9 cellular contexts compared by ENCODE assay signal in the genomic region with DNA sequence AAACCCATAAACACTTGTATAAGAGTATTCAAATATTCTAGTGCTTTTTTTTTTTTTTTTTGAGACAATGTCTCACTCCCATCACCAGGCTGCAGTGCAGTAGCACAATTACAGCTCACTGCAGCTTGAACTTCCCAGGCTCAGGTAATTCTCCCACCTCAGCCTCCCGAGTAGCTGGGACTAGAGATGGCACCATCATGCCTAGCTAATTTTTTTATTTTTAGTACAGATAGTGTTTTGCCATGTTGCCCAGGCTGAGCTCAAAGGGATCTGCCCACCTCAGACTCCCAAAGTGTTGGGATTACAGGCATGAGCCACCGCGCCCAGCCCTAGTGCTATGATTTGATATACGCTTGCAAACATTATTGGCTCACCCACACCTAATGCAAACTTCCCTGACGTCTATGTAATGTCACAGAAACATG. TPM values are rescaled to one million over a fixed set of nuclear protein-coding genes. Genes with fewer than 3 reads are reported as not detected.
A peak's percentile ranks its signal among the peaks of the same experiment; 100 is the strongest.
DNase-seq lines count a peak whose midpoint lies in the region; ATAC-seq, FAIRE-seq and TF ChIP-seq lines count a peak whose summit lies in the region.
"Had no signal": no experiment of that assay in that cellular context is flagged by ENCODE, and none has a peak within 500 bp of the region (broad histone marks: within the 10 kb centered on the region; RNA-seq: fewer than 3 reads in every experiment).

No MANE protein-coding gene starts in this region.

- WGBS in suprapubic skin, result 51% methylated on average over 5 of the region's 5 CpGs

- no peaks in the 10 kb centered on the region for H3K27me3 ChIP-seq in suprapubic skin

- no peak for TF ChIP-seq EP300 in suprapubic skin (IDR thresholded peaks at IDR 0.05)

- no peak overlapping the region for H3K4me3 ChIP-seq in suprapubic skin

- FAIRE-seq in G401.6 (lab: Jason Lieb, UNC), result peak; percentile 41
- FAIRE-seq in GM12891 (lab: Jason Lieb, UNC), result no peak

- H3K36me3 ChIP-seq in suprapubic skin, result peaks cover 23% of the 10 kb centered on the region

- TF ChIP-seq POLR2A in GM12891 (IDR thresholded peaks at IDR 0.05; ENCODE audit: low read depth, low read length) (no peak), suprapubic skin (IDR thresholded peaks at IDR 0.05) (no peak)

- TF ChIP-seq CTCF in omental fat pad (IDR thresholded peaks at IDR 0.05) (no peak), suprapubic skin (IDR thresholded peaks at IDR 0.05) (no peak)

- H3K9me3 ChIP-seq in suprapubic skin, result no peaks in the 10 kb centered on the region

- H3K4me1 ChIP-seq in suprapubic skin, result peaks cover 24% of the 10 kb centered on the region

- DNase-seq in RPMI8226 (peak; percentile 15), dermis blood vessel endothelial cell (peak; percentile 45), omental fat pad (ENCODE audit: low spot score) (no peak), mucosa of gallbladder (ENCODE audit: low spot score) (no peak), GM19240 (ENCODE audit: insufficient read length, low spot score) (no peak), GM12891 (ENCODE audit: insufficient read length, low spot score) (no peak), suprapubic skin (ENCODE audit: low spot score in 2 of 2) (no peak)
- DNase-seq: NCI-H2081 had no signal

- ATAC-seq in omental fat pad (ENCODE audit: low FRiP score), result peak; percentile 43

- H3K27ac ChIP-seq in suprapubic skin, result no peak overlapping the region

TF ChIP-seq in GM12891, 5 proteins besides CTCF, POLR2A, EP300 and RAD21:
- TF ChIP-seq SPI1 (IDR thresholded peaks at IDR 0.05; ENCODE audit: low read depth, low read length), result no peak
- TF ChIP-seq TAF1 (IDR thresholded peaks at IDR 0.05; ENCODE audit: low read depth, low read length), result no peak
- no peak for TF ChIP-seq POU2F2 (IDR thresholded peaks at IDR 0.05; ENCODE audit: low read depth, low read length)
- no peak for TF ChIP-seq PAX5 (IDR thresholded peaks at IDR 0.05; ENCODE audit: insufficient read depth, low read length, severe bottlenecking)
- TF ChIP-seq POLR2AphosphoS5 (IDR thresholded peaks at IDR 0.05; ENCODE audit: low read depth, low read length), result no peak

RNA-seq across cellular contexts. Expression of a gene that starts 11.8 kb away (rescaled TPM):
- total RNA-seq in dermis blood vessel endothelial cell, result 749 and 1,244 TPM in 2 replicates
- total RNA-seq in omental fat pad, result 100 to 1,000 TPM; 555 to 806 (median 682) TPM
- 235 TPM for total RNA-seq in mucosa of gallbladder
- 3.7 TPM for polyA plus RNA-seq in GM12891 (2012; ENCODE audit: low read depth, missing spikeins)
- total RNA-seq in suprapubic skin, result 100 to 1,000 TPM in 1 of 4 donors, 10 to 100 TPM in 3; 47.0 to 110 (median 87.5) TPM

Comparison
In these comparisons a context has a peak if more than half of its experiments do, and no peak if none do; other contexts are left out.
1. DNase-seq: peak in RPMI8226 (single experiment) and dermis blood vessel endothelial cell (single experiment); none in omental fat pad (single experiment), mucosa of gallbladder (single experiment), GM19240 (single experiment), GM12891 (single experiment) and suprapubic skin (0 of 2).